ENCODE assay signal across 8 cellular contexts in the genomic region with DNA sequence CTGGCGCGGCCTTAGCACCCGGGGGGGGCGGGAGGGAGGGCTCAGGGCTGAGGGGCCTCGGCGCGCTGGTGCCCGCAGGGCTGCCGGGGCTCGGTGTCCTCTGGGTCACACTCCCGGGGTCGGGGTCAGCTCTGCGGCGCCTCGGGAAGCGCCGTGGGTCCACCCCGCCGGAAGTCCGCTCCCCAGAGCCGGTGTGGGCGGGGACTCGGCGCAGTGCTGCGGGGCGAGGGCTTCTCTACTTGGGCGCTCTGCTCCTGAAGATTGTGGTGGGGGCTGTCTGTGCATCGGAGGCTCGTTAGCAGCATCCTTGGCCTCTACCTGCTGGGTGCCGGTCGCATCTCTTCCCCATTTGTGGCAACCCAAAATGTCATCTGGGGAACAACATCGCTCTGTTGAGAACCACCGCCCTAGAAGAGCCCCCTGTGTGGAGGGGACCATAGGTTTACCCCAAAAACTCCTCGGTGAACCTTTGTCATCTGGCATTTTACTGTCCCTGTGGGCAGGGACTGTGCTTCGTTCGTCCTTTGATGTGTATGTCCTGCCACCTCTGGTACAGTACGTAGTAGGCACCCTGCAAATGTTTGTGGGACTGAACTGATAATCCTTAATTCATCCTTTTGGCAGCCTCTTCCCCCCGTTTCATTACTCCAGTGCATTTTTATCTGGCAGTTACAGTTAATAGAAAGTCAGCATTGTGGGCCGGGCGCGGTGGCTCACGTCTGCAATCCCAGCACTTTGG. TPM values are rescaled to one million over a fixed set of nuclear protein-coding genes. Genes with fewer than 3 reads are reported as not detected.
DNase-seq lines count a peak whose midpoint lies in the region; ATAC-seq and TF ChIP-seq lines count a peak whose summit lies in the region.

No MANE protein-coding gene starts in this region.

- H3K27ac Mint-ChIP-seq in CD8-positive, alpha-beta memory T cell, result peak overlapping the region; percentile 92 to 99 (median 98)

- TF ChIP-seq POLR2A in adrenal gland (IDR thresholded peaks at IDR 0.05), result no peak

- CTCF ChIA-PET in CD8-positive, alpha-beta memory T cell (lab: Charles Lee), result interaction anchor here (1.0 kb wide), 1 partner anchor 64 kb away, joined by 3 read pairs; no protein-coding TSS in a partner anchor

- H3K4me3 ChIP-seq in CD8-positive, alpha-beta memory T cell (ENCODE audit: low read length), result peak overlapping the region; percentile 82
- H3K4me3 ChIP-seq in adrenal gland (peak overlapping the region; percentile 19 to 90 (median 78)), skeletal muscle tissue (ENCODE audit: low read length in 3 of 3) (peak overlapping the region; percentile 81 to 96 (median 91))

- POLR2A ChIA-PET in CD8-positive, alpha-beta memory T cell (lab: Charles Lee), result interaction anchor here (0.9 to 1.3 kb wide), 2 partner anchors 12 to 613 kb away, joined by 3 to 6 read pairs; partner anchors contain the start of gene VAPA

- H3K4me1 ChIP-seq in CD8-positive, alpha-beta memory T cell (ENCODE audit: insufficient read depth, low read length), result peaks cover 24% of the 10 kb centered on the region
- H3K4me1 ChIP-seq in adrenal gland (replicated peaks in 1 of 2) (peaks cover 15 to 53% of the 10 kb centered on the region in 2 donors), skeletal muscle tissue (ENCODE audit: control insufficient read depth in 3 of 3, insufficient read depth in 3 of 3, low read length in 3 of 3) (peaks cover 13 to 33% (median 14%) of the 10 kb centered on the region in 3 donors)

- H3K9me3 Mint-ChIP-seq in CD8-positive, alpha-beta memory T cell, result no peaks in the 10 kb centered on the region

- H3K27ac ChIP-seq in CD8-positive, alpha-beta memory T cell (ENCODE audit: low read depth, low read length), result peak overlapping the region; percentile 77
- H3K27ac ChIP-seq in adrenal gland (peak overlapping the region in 4 of 5 donors; percentile 80 to 97 (median 92)), skeletal muscle tissue (ENCODE audit: low read depth, low read length) (peak overlapping the region; percentile 68)

- H3K36me3 ChIP-seq in CD8-positive, alpha-beta memory T cell (ENCODE audit: insufficient read depth, low read length), result no peaks in the 10 kb centered on the region
- H3K36me3 ChIP-seq in adrenal gland (replicated peaks in 1 of 2), result no peaks in the 10 kb centered on the region
- H3K36me3 ChIP-seq in skeletal muscle tissue (ENCODE audit: control insufficient read depth in 3 of 3, insufficient read depth in 3 of 3, low read length in 3 of 3), result no peaks in the 10 kb centered on the region

- H3K27me3 Mint-ChIP-seq in CD8-positive, alpha-beta memory T cell, result peaks cover 0 to 4% of the 10 kb centered on the region in 2 donors

- H3K4me3 Mint-ChIP-seq in CD8-positive, alpha-beta memory T cell, result peak overlapping the region; percentile 92 to 100 (median 96)

- peak in 3 of 5 donors; percentile 36 to 75 (median 57) for DNase-seq in CD8-positive, alpha-beta memory T cell
- DNase-seq in GM19240 (ENCODE audit: insufficient read length, low spot score), result peak; percentile 19
- peak; percentile 60 for DNase-seq in SK-N-DZ (ENCODE audit: low spot score)
- peak; percentile 57 to 77 (median 68) for DNase-seq in adrenal gland
- DNase-seq in hypothalamus (lab: John Stamatoyannopoulos, UW), result peak in 26 of 51 donors; percentile 37 to 81 (median 58)
- DNase-seq in NCI-H128 (lab: John Stamatoyannopoulos, UW; ENCODE audit: unreplicated experiment), result no peak

- H3K9me3 ChIP-seq in CD8-positive, alpha-beta memory T cell (ENCODE audit: low read length), result no peaks in the 10 kb centered on the region
- H3K9me3 ChIP-seq in adrenal gland (replicated peaks in 1 of 3) (no peaks in the 10 kb centered on the region), skeletal muscle tissue (ENCODE audit: control insufficient read depth in 3 of 3, low read length in 3 of 3) (no peaks in the 10 kb centered on the region)

- ATAC-seq in HG03432 (IDR thresholded peaks at IDR 0.05; ENCODE audit: unreplicated experiment), result peak; percentile 82

- peaks cover 0 to 10% (median 0%) of the 10 kb centered on the region in 3 donors for H3K36me3 Mint-ChIP-seq in CD8-positive, alpha-beta memory T cell

- peaks cover 50 to 64% (median 61%) of the 10 kb centered on the region in 3 donors for H3K4me1 Mint-ChIP-seq in CD8-positive, alpha-beta memory T cell

- peak overlapping the region; percentile 78 to 92 (median 89) for H3K9ac ChIP-seq in skeletal muscle tissue (ENCODE audit: low read depth in 1 of 3, low read length in 3 of 3)

- TF ChIP-seq CTCF in adrenal gland (IDR thresholded peaks at IDR 0.05), result no peak

- no peaks in the 10 kb centered on the region for H3K27me3 ChIP-seq in CD8-positive, alpha-beta memory T cell (ENCODE audit: insufficient read depth, low read length, poor library complexity, severe bottlenecking)
- H3K27me3 ChIP-seq in adrenal gland (no peaks in the 10 kb centered on the region), skeletal muscle tissue (ENCODE audit: control insufficient read depth in 3 of 3, insufficient read depth in 3 of 3, low read length in 3 of 3) (no peaks in the 10 kb centered on the region)

- WGBS in adrenal gland, 4 donors, result 1 to 4% (median 2%) methylated on average over 22 to 42 of the region's 42 CpGs

- intact Hi-C loops in adrenal gland (cut with DNase I), result no loop called here

RNA-seq across cellular contexts. Expression of gene NAPG, which starts 0.6 kb away (rescaled TPM):
- total RNA-seq in CD8-positive, alpha-beta memory T cell, result 10 to 100 TPM; 27.5 to 29.6 TPM
- 10.1 TPM for polyA plus RNA-seq in CD8-positive, alpha-beta memory T cell
- polyA plus RNA-seq in SK-N-DZ (2014; cell fraction: cytosol; rRNA removed), result 25.0 and 28.7 TPM in 2 replicates
- polyA plus RNA-seq in SK-N-DZ (2014; cell fraction: nucleus; rRNA removed), result 29.9 TPM in 2 replicates
- total RNA-seq in adrenal gland (10 to 100 TPM; 23.6 to 60.2 (median 42.1) TPM), skeletal muscle tissue (25.1 TPM)
- 10 to 100 TPM; 17.0 to 38.2 (median 17.6) TPM for polyA plus RNA-seq in adrenal gland
